In the genomic region with DNA sequence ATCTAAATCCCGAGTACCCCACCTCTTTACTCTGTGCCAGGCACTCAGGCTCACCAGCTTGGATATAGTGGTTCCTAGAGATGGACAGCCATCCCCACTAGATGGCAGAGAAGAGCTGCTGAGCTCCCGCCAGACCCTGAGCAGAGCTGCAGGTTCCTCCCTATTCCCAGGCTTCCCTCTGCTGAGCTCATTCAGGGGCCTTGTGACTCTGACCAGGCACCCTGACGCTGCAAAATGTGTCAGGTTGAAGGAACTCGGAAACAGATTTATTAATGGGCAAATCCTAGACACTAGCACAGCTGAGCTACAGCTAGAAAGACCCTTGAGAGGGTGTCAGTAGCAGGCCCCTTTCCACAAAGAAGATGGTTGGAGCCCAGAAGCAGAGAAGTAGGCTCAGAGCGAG, we compare ENCODE assay signal across 8 cellular contexts. TPM values are rescaled to one million over a fixed set of nuclear protein-coding genes. Genes with fewer than 3 reads are reported as not detected.
DNase-seq lines count a peak whose midpoint lies in the region; ATAC-seq and TF ChIP-seq lines count a peak whose summit lies in the region.

No MANE protein-coding gene starts in this region.

- no peaks in the 10 kb centered on the region for H3K4me1 Mint-ChIP-seq in activated CD4-positive, alpha-beta T cell treated with anti-CD3 and anti-CD28 coated beads, Interleukin-2, amount 10 ng/mL, durations not matched to agents 7 days and 5 days

- H3K4me3 Mint-ChIP-seq in activated CD4-positive, alpha-beta T cell treated with anti-CD3 and anti-CD28 coated beads, Interleukin-2, amount 10 ng/mL, durations not matched to agents 7 days and 5 days, result no peak overlapping the region

- TF ChIP-seq CTCF in AG04449 (IDR thresholded peaks at IDR 0.05; ENCODE audit: insufficient read depth, low read length, missing control alignments) (peak; percentile 87), lower leg skin (IDR thresholded peaks at IDR 0.05) (peak in 1 of 3 donors; percentile 90)

- CTCF ChIA-PET in AG04449 (lab: Yijun Ruan, JAX), result interaction anchor here (0.6 to 10.7 kb wide), 45 partner anchors 8 to 520 kb away, joined by 3 to 164 read pairs (median 4); no protein-coding TSS in a partner anchor
- CTCF ChIA-PET in activated CD4-positive, alpha-beta T cell treated with anti-CD3 and anti-CD28 coated beads, Interleukin-2, amount 10 ng/mL, durations not matched to agents 7 days and 5 days (lab: Charles Lee), result interaction anchor here (0.6 to 1.7 kb wide), 11 partner anchors 9 to 448 kb away, joined by 3 to 6 read pairs (median 3); no protein-coding TSS in a partner anchor

- H3K4me3 ChIP-seq in AG04449 (ENCODE audit: low read depth, low read length), result no peak overlapping the region
- no peak overlapping the region for H3K4me3 ChIP-seq in lower leg skin (ENCODE audit: low read depth, poor library complexity, severe bottlenecking)

- TF ChIP-seq POLR2A in lower leg skin (IDR thresholded peaks at IDR 0.05), result no peak

- no peak overlapping the region for H3K27ac Mint-ChIP-seq in activated CD4-positive, alpha-beta T cell treated with anti-CD3 and anti-CD28 coated beads, Interleukin-2, amount 10 ng/mL, durations not matched to agents 7 days and 5 days

- no peaks in the 10 kb centered on the region for H3K36me3 Mint-ChIP-seq in activated CD4-positive, alpha-beta T cell treated with anti-CD3 and anti-CD28 coated beads, Interleukin-2, amount 10 ng/mL, durations not matched to agents 7 days and 5 days (ENCODE audit: low read depth)

- POLR2A ChIA-PET in AG04449 (lab: Yijun Ruan, JAX), result interaction anchor here (1.0 to 1.2 kb wide), 4 partner anchors 106 to 161 kb away, joined by 3 to 4 read pairs (median 4); no protein-coding TSS in a partner anchor
- POLR2A ChIA-PET in activated CD4-positive, alpha-beta T cell treated with anti-CD3 and anti-CD28 coated beads, Interleukin-2, amount 10 ng/mL, durations not matched to agents 7 days and 5 days (lab: Charles Lee), result interaction anchor here (0.6 kb wide), 2 partner anchors 47 to 107 kb away, joined by 4 to 6 read pairs; no protein-coding TSS in a partner anchor

- no peaks in the 10 kb centered on the region for H3K9me3 Mint-ChIP-seq in activated CD4-positive, alpha-beta T cell treated with anti-CD3 and anti-CD28 coated beads, Interleukin-2, amount 10 ng/mL, durations not matched to agents 7 days and 5 days

- 18 to 23% methylated on average over 5 of the region's 5 CpGs for WGBS in lower leg skin, 2 donors

- ATAC-seq in GM18520 (IDR thresholded peaks at IDR 0.05; ENCODE audit: unreplicated experiment), result peak; percentile 56
- ATAC-seq in HG03439 (IDR thresholded peaks at IDR 0.05; ENCODE audit: unreplicated experiment), result peak; percentile 57

- H3K27me3 Mint-ChIP-seq in activated CD4-positive, alpha-beta T cell treated with anti-CD3 and anti-CD28 coated beads, Interleukin-2, amount 10 ng/mL, durations not matched to agents 7 days and 5 days, result no peaks in the 10 kb centered on the region

- intact Hi-C loops in lower leg skin (cut with DNase I; ENCODE audit: low total_unique reads), result loop anchor here (10.0 kb wide), 2 partner anchors 135 to 445 kb away; no protein-coding TSS in a partner anchor

- DNase-seq in AG04449 (ENCODE audit: low read depth, low spot score) (peak; percentile 76), NCI-H524 (lab: John Stamatoyannopoulos, UW) (peak; percentile 40 to 83), ecto neural progenitor cell (ENCODE audit: low spot score) (peak; percentile 78), lower leg skin (ENCODE audit: low spot score in 2 of 2) (peak; percentile 87 to 96)
- peak; percentile 56 for DNase-seq in activated CD4-positive, alpha-beta T cell treated with anti-CD3 and anti-CD28 coated beads, Interleukin-2, amount 10 ng/mL, durations not matched to agents 7 days and 5 days
- DNase-seq in stimulated activated CD4-positive, alpha-beta T cell treated with anti-CD3 and anti-CD28 coated beads, Interleukin-4, amount 100 ng/mL, for 4 hours, result peak; percentile 20 to 31

RNA-seq across cellular contexts. Expression of gene RHO, which starts 38.2 kb away (rescaled TPM):
- total RNA-seq in activated CD4-positive, alpha-beta T cell treated with anti-CD3 and anti-CD28 coated beads, Interleukin-2, amount 10 ng/mL, durations not matched to agents 7 days and 5 days, result not detected
- not detected for total RNA-seq in lower leg skin

RNA-seq across cellular contexts. Expression of gene IFT122, which starts 50.2 kb away (rescaled TPM):
- total RNA-seq in activated CD4-positive, alpha-beta T cell treated with anti-CD3 and anti-CD28 coated beads, Interleukin-2, amount 10 ng/mL, durations not matched to agents 7 days and 5 days, result 10 to 100 TPM; 24.9 to 27.2 TPM
- total RNA-seq in lower leg skin, result 10 to 100 TPM; 10.1 to 31.1 (median 22.5) TPM

RNA-seq across cellular contexts. Expression of gene MBD4, which starts 50.5 kb away (rescaled TPM):
- 10 to 100 TPM; 47.9 to 50.6 TPM for total RNA-seq in activated CD4-positive, alpha-beta T cell treated with anti-CD3 and anti-CD28 coated beads, Interleukin-2, amount 10 ng/mL, durations not matched to agents 7 days and 5 days
- 10 to 100 TPM; 14.5 to 36.9 (median 18.4) TPM for total RNA-seq in lower leg skin

RNA-seq across cellular contexts. Expression of gene H1-8, which starts 52.7 kb away (rescaled TPM):
- total RNA-seq in activated CD4-positive, alpha-beta T cell treated with anti-CD3 and anti-CD28 coated beads, Interleukin-2, amount 10 ng/mL, durations not matched to agents 7 days and 5 days, result not detected
- total RNA-seq in lower leg skin, result not detected

Comparison
In these comparisons a context has a peak if more than half of its experiments do, and no peak if none do; other contexts are left out.
1. DNase-seq: peak in every context shown above with its lines; median percentile 92 in lower leg skin; 78 in ecto neural progenitor cell; 76 in AG04449; 62 in NCI-H524; 56 in activated CD4-positive, alpha-beta T cell treated with anti-CD3 and anti-CD28 coated beads, Interleukin-2, amount 10 ng/mL, durations not matched to agents 7 days and 5 days; 26 in stimulated activated CD4-positive, alpha-beta T cell treated with anti-CD3 and anti-CD28 coated beads, Interleukin-4, amount 100 ng/mL, for 4 hours.